Comparison of ENCODE assay signal across 13 cellular contexts in genomic region chr4:88880501-88881226, GRCh38.
DNase-seq lines count a peak whose midpoint lies in the region; ATAC-seq and TF ChIP-seq lines count a peak whose summit lies in the region.
"Had no signal": no experiment of that assay in that cellular context is flagged by ENCODE, and none has a peak within 500 bp of the region (broad histone marks: within the 10 kb centered on the region; RNA-seq: fewer than 3 reads in every experiment).

No MANE protein-coding gene starts in this region.

- H3K27ac Mint-ChIP-seq in mesothelial cell of epicardium: peak overlapping the region; percentile 75
- H3K27ac Mint-ChIP-seq: activated naive CD4-positive, alpha-beta T cell treated with anti-CD3 and anti-CD28 coated beads for 36 hours; memory B cell had no signal

- peaks cover 8% of the 10 kb centered on the region for H3K36me3 Mint-ChIP-seq in mesothelial cell of epicardium
- H3K36me3 Mint-ChIP-seq: memory B cell had no signal

- no peak for ATAC-seq in HG03159 (IDR thresholded peaks at IDR 0.05; ENCODE audit: unreplicated experiment)
- no peak for ATAC-seq in left lobe of liver
- no peak for ATAC-seq in GM21526 (IDR thresholded peaks at IDR 0.05; ENCODE audit: low FRiP score, unreplicated experiment)

- TF ChIP-seq CTCF in LNCaP clone FGC (IDR thresholded peaks at IDR 0.05; ENCODE audit: control insufficient read depth, extremely low read depth, insufficient read depth) (no peak), mesothelial cell of epicardium (IDR thresholded peaks at IDR 0.05; ENCODE audit: unreplicated experiment) (no peak)

- no peaks in the 10 kb centered on the region for H3K27me3 Mint-ChIP-seq in mesothelial cell of epicardium (ENCODE audit: low read depth)

- no peak overlapping the region for H3K4me3 ChIP-seq in LNCaP clone FGC (ENCODE audit: low read depth, low read length)
- H3K4me3 ChIP-seq: esophagus muscularis mucosa had no signal

- peaks cover 40% of the 10 kb centered on the region for H3K9me3 Mint-ChIP-seq in mesothelial cell of epicardium
- H3K9me3 Mint-ChIP-seq: activated naive CD4-positive, alpha-beta T cell treated with anti-CD3 and anti-CD28 coated beads for 36 hours had no signal

- no peak overlapping the region for H3K4me3 Mint-ChIP-seq in mesothelial cell of epicardium
- H3K4me3 Mint-ChIP-seq: activated naive CD4-positive, alpha-beta T cell treated with anti-CD3 and anti-CD28 coated beads for 36 hours; memory B cell had no signal

- DNase-seq in DMS153 treated with DMSO at 0.1 percent for 48 hours (lab: John Stamatoyannopoulos, UW; ENCODE audit: unreplicated experiment): peak; percentile 48
- DNase-seq in LNCaP clone FGC (ENCODE audit: low read depth): peak; percentile 63
- peak; percentile 24 for DNase-seq in RPMI7951 (ENCODE audit: low read depth)
- DNase-seq in mesothelial cell of epicardium (ENCODE audit: low spot score in 2 of 2, unreplicated experiment in 2 of 2): no peak
- DNase-seq in left lobe of liver (ENCODE audit: low spot score): no peak
- DNase-seq in NCI-H446 treated with DMSO at 0.1 percent for 48 hours (lab: John Stamatoyannopoulos, UW): no peak
- DNase-seq: activated CD4-positive, alpha-beta T cell treated with anti-CD3 and anti-CD28 coated beads, Interleukin-2, amount 50 U/mL, for 48 hours; activated naive CD4-positive, alpha-beta T cell treated with anti-CD3 and anti-CD28 coated beads for 36 hours; cerebellar nuclear complex had no signal

- peaks cover 15% of the 10 kb centered on the region for H3K4me1 Mint-ChIP-seq in mesothelial cell of epicardium
- H3K4me1 Mint-ChIP-seq: memory B cell had no signal

Comparison
In these comparisons a context has a peak if more than half of its experiments do, and no peak if none do; other contexts are left out.
1. DNase-seq: peak in DMS153 treated with DMSO at 0.1 percent for 48 hours (single experiment), LNCaP clone FGC (single experiment) and RPMI7951 (single experiment); none in mesothelial cell of epicardium (0 of 2), left lobe of liver (single experiment) and NCI-H446 treated with DMSO at 0.1 percent for 48 hours (single experiment).